In the genomic region with DNA sequence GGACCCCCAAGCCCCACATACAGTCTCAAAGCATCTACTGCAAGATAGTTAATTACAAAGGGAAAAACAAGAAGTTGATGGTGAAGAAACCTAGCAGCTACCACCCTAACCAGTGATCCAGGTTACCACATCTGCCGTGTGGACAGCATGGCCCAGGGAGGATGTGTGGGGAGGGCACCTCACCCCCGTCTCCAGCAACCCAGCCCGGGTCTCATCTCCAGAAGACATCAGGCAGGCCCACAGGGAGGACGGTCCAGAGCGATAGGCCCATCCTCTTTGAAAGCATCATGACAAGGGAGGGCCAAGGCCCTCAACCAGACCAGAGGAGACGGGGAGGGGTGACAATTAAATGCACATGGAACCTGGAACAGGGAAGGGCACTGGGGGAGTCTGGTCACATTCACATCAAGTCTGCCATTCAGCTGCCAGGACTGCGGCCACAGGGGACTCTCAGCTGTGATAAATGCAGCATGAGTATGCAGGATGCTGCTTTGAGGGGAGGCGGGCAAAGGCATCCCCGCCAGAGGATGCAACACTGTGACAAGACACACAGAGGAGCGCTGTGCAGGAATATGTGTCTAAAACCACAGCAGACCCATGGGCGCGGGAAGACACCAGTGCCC, we compare ENCODE assay signal across 1 cellular context.
TF ChIP-seq lines count a peak whose summit lies in the region.

No MANE protein-coding gene starts in this region.

TF ChIP-seq in WTC11, 78 proteins besides CTCF, POLR2A, EP300 and RAD21 (continued from another document):
- TF ChIP-seq, protein P1, sequence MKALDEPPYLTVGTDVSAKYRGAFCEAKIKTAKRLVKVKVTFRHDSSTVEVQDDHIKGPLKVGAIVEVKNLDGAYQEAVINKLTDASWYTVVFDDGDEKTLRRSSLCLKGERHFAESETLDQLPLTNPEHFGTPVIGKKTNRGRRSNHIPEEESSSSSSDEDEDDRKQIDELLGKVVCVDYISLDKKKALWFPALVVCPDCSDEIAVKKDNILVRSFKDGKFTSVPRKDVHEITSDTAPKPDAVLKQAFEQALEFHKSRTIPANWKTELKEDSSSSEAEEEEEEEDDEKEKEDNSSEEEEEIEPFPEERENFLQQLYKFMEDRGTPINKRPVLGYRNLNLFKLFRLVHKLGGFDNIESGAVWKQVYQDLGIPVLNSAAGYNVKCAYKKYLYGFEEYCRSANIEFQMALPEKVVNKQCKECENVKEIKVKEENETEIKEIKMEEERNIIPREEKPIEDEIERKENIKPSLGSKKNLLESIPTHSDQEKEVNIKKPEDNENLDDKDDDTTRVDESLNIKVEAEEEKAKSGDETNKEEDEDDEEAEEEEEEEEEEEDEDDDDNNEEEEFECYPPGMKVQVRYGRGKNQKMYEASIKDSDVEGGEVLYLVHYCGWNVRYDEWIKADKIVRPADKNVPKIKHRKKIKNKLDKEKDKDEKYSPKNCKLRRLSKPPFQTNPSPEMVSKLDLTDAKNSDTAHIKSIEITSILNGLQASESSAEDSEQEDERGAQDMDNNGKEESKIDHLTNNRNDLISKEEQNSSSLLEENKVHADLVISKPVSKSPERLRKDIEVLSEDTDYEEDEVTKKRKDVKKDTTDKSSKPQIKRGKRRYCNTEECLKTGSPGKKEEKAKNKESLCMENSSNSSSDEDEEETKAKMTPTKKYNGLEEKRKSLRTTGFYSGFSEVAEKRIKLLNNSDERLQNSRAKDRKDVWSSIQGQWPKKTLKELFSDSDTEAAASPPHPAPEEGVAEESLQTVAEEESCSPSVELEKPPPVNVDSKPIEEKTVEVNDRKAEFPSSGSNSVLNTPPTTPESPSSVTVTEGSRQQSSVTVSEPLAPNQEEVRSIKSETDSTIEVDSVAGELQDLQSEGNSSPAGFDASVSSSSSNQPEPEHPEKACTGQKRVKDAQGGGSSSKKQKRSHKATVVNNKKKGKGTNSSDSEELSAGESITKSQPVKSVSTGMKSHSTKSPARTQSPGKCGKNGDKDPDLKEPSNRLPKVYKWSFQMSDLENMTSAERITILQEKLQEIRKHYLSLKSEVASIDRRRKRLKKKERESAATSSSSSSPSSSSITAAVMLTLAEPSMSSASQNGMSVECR (CRISPR knock-in tag; IDR thresholded peaks at IDR 0.05; ENCODE audit: borderline replicate concordance), result no peak
- TF ChIP-seq, protein P2, sequence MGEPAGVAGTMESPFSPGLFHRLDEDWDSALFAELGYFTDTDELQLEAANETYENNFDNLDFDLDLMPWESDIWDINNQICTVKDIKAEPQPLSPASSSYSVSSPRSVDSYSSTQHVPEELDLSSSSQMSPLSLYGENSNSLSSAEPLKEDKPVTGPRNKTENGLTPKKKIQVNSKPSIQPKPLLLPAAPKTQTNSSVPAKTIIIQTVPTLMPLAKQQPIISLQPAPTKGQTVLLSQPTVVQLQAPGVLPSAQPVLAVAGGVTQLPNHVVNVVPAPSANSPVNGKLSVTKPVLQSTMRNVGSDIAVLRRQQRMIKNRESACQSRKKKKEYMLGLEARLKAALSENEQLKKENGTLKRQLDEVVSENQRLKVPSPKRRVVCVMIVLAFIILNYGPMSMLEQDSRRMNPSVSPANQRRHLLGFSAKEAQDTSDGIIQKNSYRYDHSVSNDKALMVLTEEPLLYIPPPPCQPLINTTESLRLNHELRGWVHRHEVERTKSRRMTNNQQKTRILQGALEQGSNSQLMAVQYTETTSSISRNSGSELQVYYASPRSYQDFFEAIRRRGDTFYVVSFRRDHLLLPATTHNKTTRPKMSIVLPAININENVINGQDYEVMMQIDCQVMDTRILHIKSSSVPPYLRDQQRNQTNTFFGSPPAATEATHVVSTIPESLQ (CRISPR knock-in tag; IDR thresholded peaks at IDR 0.05), result no peak
- no peak for TF ChIP-seq ETV6 (CRISPR knock-in tag; IDR thresholded peaks at IDR 0.05)
- no peak for TF ChIP-seq NFATC4 (CRISPR knock-in tag; IDR thresholded peaks at IDR 0.05)
- TF ChIP-seq GABPB1 (CRISPR knock-in tag; IDR thresholded peaks at IDR 0.05), result no peak
- TF ChIP-seq ATF2 (CRISPR knock-in tag; IDR thresholded peaks at IDR 0.05; ENCODE audit: borderline replicate concordance, low read depth), result no peak
- TF ChIP-seq ZNF232 (CRISPR knock-in tag; IDR thresholded peaks at IDR 0.05), result no peak
- no peak for TF ChIP-seq ZNF263 (CRISPR knock-in tag; IDR thresholded peaks at IDR 0.05; ENCODE audit: low read depth)
